Comparison of ENCODE assay signal across 11 cellular contexts in genomic region chr1:236016083-236016482, GRCh38. TPM values are rescaled to one million over a fixed set of nuclear protein-coding genes. Genes with fewer than 3 reads are reported as not detected.
DNase-seq lines count a peak whose midpoint lies in the region; ATAC-seq and TF ChIP-seq lines count a peak whose summit lies in the region.
"Had no signal": no experiment of that assay in that cellular context is flagged by ENCODE, and none has a peak within 500 bp of the region (broad histone marks: within the 10 kb centered on the region; RNA-seq: fewer than 3 reads in every experiment).

No MANE protein-coding gene starts in this region.

- no peak overlapping the region for H4K8ac ChIP-seq in IMR-90 (ENCODE audit: low read depth in 2 of 2, low read length in 2 of 2)

- TF ChIP-seq POLR2A in IMR-90 (IDR thresholded peaks at IDR 0.05; ENCODE audit: low read depth, low read length), result no peak
- TF ChIP-seq POLR2A in lower leg skin (IDR thresholded peaks at IDR 0.05), result no peak

- H3K79me1 ChIP-seq in IMR-90 (ENCODE audit: low read depth in 1 of 2, low read length in 2 of 2), result peaks cover 0 to 5% of the 10 kb centered on the region in 2 experiments; a peak in 2 of 4 replicates

- H2AK9ac ChIP-seq in IMR-90 (replicated peaks; ENCODE audit: low read depth, low read length, poor library complexity), result no peak overlapping the region

- H3K23ac ChIP-seq in IMR-90 (ENCODE audit: low read depth, low read length), result no peak overlapping the region

- H3K4me2 ChIP-seq in IMR-90 (ENCODE audit: low read depth, low read length), result no peak overlapping the region; the same call in 1 of the 2 replicates

- H3K56ac ChIP-seq in IMR-90 (ENCODE audit: extremely low read depth, insufficient read depth, low read length), result no peak overlapping the region

- H2AK5ac ChIP-seq in IMR-90 (ENCODE audit: low read depth, low read length), result no peak overlapping the region

- H3K4ac ChIP-seq in IMR-90 (ENCODE audit: low read depth, low read length), result no peak overlapping the region

- H2BK5ac ChIP-seq in IMR-90 (ENCODE audit: low read depth, low read length, poor library complexity, severe bottlenecking), result no peak overlapping the region

- peak overlapping the region; percentile 37 for H3K18ac ChIP-seq in IMR-90 (ENCODE audit: low read depth, low read length)

- H3K9ac ChIP-seq in IMR-90 (ENCODE audit: low read depth, low read length) (no peak overlapping the region), subcutaneous abdominal adipose tissue (ENCODE audit: low read length in 5 of 5) (no peak overlapping the region)

- H4K91ac ChIP-seq in IMR-90 (ENCODE audit: insufficient read depth, low read depth, low read length), result no peak overlapping the region

- H3K4me1 ChIP-seq in IMR-90 (ENCODE audit: control insufficient read depth, insufficient read depth, low read length) (peaks cover 14% of the 10 kb centered on the region), subcutaneous abdominal adipose tissue (ENCODE audit: control insufficient read depth in 5 of 5, insufficient read depth in 5 of 5, low read length in 5 of 5) (peaks cover 17 to 40% (median 31%) of the 10 kb centered on the region in 5 donors)

- no peak overlapping the region for H3K14ac ChIP-seq in IMR-90 (replicated peaks; ENCODE audit: low read depth, low read length)

- no CpG with 5 or more reads among the region's 3 CpGs for WGBS in IMR-90 (ENCODE audit: extremely low coverage in 2 of 2, insufficient read length in 1 of 2), 2 experiments
- WGBS in lower leg skin, 2 donors, result 56 to 68% methylated on average over 3 of the region's 3 CpGs

- H2BK15ac ChIP-seq in IMR-90 (ENCODE audit: low read depth, low read length), result no peak overlapping the region

- ATAC-seq in IMR-90 (ENCODE audit: low read depth) (peak; percentile 42), HG03469 (IDR thresholded peaks at IDR 0.05; ENCODE audit: unreplicated experiment) (no peak), GM21360 (IDR thresholded peaks at IDR 0.05; ENCODE audit: unreplicated experiment) (no peak)

- CTCF ChIA-PET in IMR-90 (lab: Yijun Ruan, JAX), result interaction anchor here (1.8 kb wide), 1 partner anchor 14 kb away, joined by 4 read pairs; no protein-coding TSS in a partner anchor

- in situ Hi-C loops in IMR-90 (cut with MboI; ENCODE audit: low sequenced_read_pairs), result no loop called here

- TF ChIP-seq CTCF in IMR-90 (conservative IDR thresholded peaks at IDR 0.05; ENCODE audit: low read depth, low read length), result no peak
- TF ChIP-seq CTCF in lower leg skin (IDR thresholded peaks at IDR 0.05), result no peak

- peaks cover 8% of the 10 kb centered on the region; the same call in 1 of the 2 replicates for H3K9me1 ChIP-seq in IMR-90 (ENCODE audit: insufficient read depth, low read length)

- 0 out of 2 replicates have a peak overlapping the region, but pooled peaks have one; percentile 23 for H2BK20ac ChIP-seq in IMR-90 (ENCODE audit: low read depth, low read length)

- H3K9me3 ChIP-seq in IMR-90 (ENCODE audit: control insufficient read depth, insufficient read depth, low read length) (no peaks in the 10 kb centered on the region), subcutaneous abdominal adipose tissue (ENCODE audit: control insufficient read depth in 5 of 5, low read length in 5 of 5) (no peaks in the 10 kb centered on the region)

- no peak for TF ChIP-seq RAD21 in IMR-90 (IDR thresholded peaks at IDR 0.05; ENCODE audit: low read length)

- H3K27ac ChIP-seq in IMR-90 (ENCODE audit: insufficient read depth, low read length) (no peak overlapping the region), epithelial cell of prostate (peak overlapping the region; percentile 55), subcutaneous abdominal adipose tissue (ENCODE audit: low read depth, low read length) (peak overlapping the region; percentile 45)

- H3K4me3 ChIP-seq in IMR-90 (ENCODE audit: insufficient read depth, low read depth, low read length), result no peak overlapping the region
- no peak overlapping the region for H3K4me3 ChIP-seq in lower leg skin (ENCODE audit: low read depth, poor library complexity, severe bottlenecking)
- H3K4me3 ChIP-seq in subcutaneous abdominal adipose tissue (ENCODE audit: low read depth in 1 of 5, low read length in 5 of 5), result no peak overlapping the region

- H4K5ac ChIP-seq in IMR-90 (ENCODE audit: low read depth, low read length), result no peak overlapping the region; the same call in 1 of the 2 replicates

- BruUV-seq in IMR-90 (replicated peaks; lab: Mats Ljungman, UMichigan), result no TSS peak

- POLR2A ChIA-PET in IMR-90 (lab: Charles Lee; ENCODE audit: unreplicated experiment), result no interaction called here

- no peak overlapping the region for H2AFZ ChIP-seq in IMR-90 (replicated peaks; ENCODE audit: low read length, poor library complexity)

- DNase-seq in IMR-90 (peak; percentile 14), epithelial cell of prostate (ENCODE audit: low read depth, low spot score) (no peak), lower leg skin (ENCODE audit: low spot score in 2 of 2) (peak; percentile 83 to 91), NCI-H1048 (lab: John Stamatoyannopoulos, UW) (no peak), head of caudate nucleus (no peak)
- DNase-seq: NCI-H1436 treated with DMSO at 0.1 percent for 48 hours, NCI-H526 treated with DMSO at 0.1 percent for 48 hours, small intestine had no signal

- no peaks in the 10 kb centered on the region for H4K20me1 ChIP-seq in IMR-90 (ENCODE audit: insufficient read depth, low read length)

- H3K27me3 ChIP-seq in IMR-90 (ENCODE audit: control insufficient read depth, insufficient read depth, low read length) (no peaks in the 10 kb centered on the region), subcutaneous abdominal adipose tissue (ENCODE audit: control insufficient read depth in 5 of 5, insufficient read depth in 4 of 5, low read length in 5 of 5) (no peaks in the 10 kb centered on the region)

- dilution Hi-C loops in IMR-90 (cut with HindIII; ENCODE audit: low sequenced_read_pairs, unreplicated experiment), result no loop called here

- H3K36me3 ChIP-seq in IMR-90 (ENCODE audit: control insufficient read depth, insufficient read depth, low read length) (peaks cover 32% of the 10 kb centered on the region), subcutaneous abdominal adipose tissue (ENCODE audit: control insufficient read depth in 5 of 5, insufficient read depth in 5 of 5, low read length in 5 of 5) (peaks cover 6 to 60% (median 40%) of the 10 kb centered on the region in 5 donors)

- intact Hi-C loops in IMR-90 (cut with micrococcal nuclease) (no loop called here), lower leg skin (cut with DNase I; ENCODE audit: low total_unique reads) (no loop called here), head of caudate nucleus (cut with DNase I) (no loop called here)

- no peak overlapping the region for H2BK120ac ChIP-seq in IMR-90 (ENCODE audit: low read depth, low read length)

TF ChIP-seq in IMR-90, 13 proteins besides CTCF, POLR2A, EP300 and RAD21:
- TF ChIP-seq ELK1 (IDR thresholded peaks at IDR 0.05; ENCODE audit: borderline replicate concordance, low read depth, low read length), result no peak
- TF ChIP-seq MXI1 (IDR thresholded peaks at IDR 0.05; ENCODE audit: borderline replicate concordance, low read depth, low read length), result no peak
- TF ChIP-seq CHD1 (IDR thresholded peaks at IDR 0.05; ENCODE audit: low read depth, low read length), result no peak
- TF ChIP-seq MAFK (IDR thresholded peaks at IDR 0.05; ENCODE audit: low read depth, low read length), result no peak
- no peak for TF ChIP-seq CEBPB (IDR thresholded peaks at IDR 0.05; ENCODE audit: low read depth, low read length)

RNA-seq across cellular contexts. Expression of gene NID1, which starts 48.8 kb away (rescaled TPM):
- 21.9 and 23.9 TPM in 2 replicates for total RNA-seq in IMR-90 (2012; rRNA removed)
- polyA plus RNA-seq in IMR-90 (2012; rRNA removed), result 80.8 and 83.3 TPM in 2 replicates
- 47.5 and 63.2 TPM in 2 replicates for polyA plus RNA-seq in IMR-90 (2012; cell fraction: cytosol; rRNA removed)
- 33.2 and 41.3 TPM in 2 replicates for polyA plus RNA-seq in IMR-90 (2012; cell fraction: nucleus; rRNA removed; ENCODE audit: low replicate concordance)
- total RNA-seq in lower leg skin, result 10 to 100 TPM; 23.4 to 80.0 (median 30.7) TPM

Comparison
In these comparisons a context has a peak if more than half of its experiments do, and no peak if none do; other contexts are left out.
1. DNase-seq: peak in IMR-90 (single experiment) and lower leg skin (2 of 2); none in epithelial cell of prostate (single experiment), NCI-H1048 (single experiment) and head of caudate nucleus (0 of 42).